ENCODE assay signal across 10 cellular contexts in genomic region chr14:31945074-31945613, GRCh38.
DNase-seq lines count a peak whose midpoint lies in the region; ATAC-seq and TF ChIP-seq lines count a peak whose summit lies in the region.
"Had no signal": no experiment of that assay in that cellular context is flagged by ENCODE, and none has a peak within 500 bp of the region (broad histone marks: within the 10 kb centered on the region; RNA-seq: fewer than 3 reads in every experiment).

No MANE protein-coding gene starts in this region.

- no peak for TF ChIP-seq CTCF in activated CD8-positive, alpha-beta T cell treated with anti-CD3 and anti-CD28 coated beads for 36 hours (IDR thresholded peaks at IDR 0.05)
- TF ChIP-seq CTCF in suprapubic skin (IDR thresholded peaks at IDR 0.05): no peak
- no peak for TF ChIP-seq CTCF in mesothelial cell of epicardium (IDR thresholded peaks at IDR 0.05; ENCODE audit: unreplicated experiment)
- no peak for TF ChIP-seq CTCF in upper lobe of left lung (IDR thresholded peaks at IDR 0.05)

- intact Hi-C loops in activated CD8-positive, alpha-beta T cell treated with anti-CD3 and anti-CD28 coated beads for 36 hours (cut with micrococcal nuclease): no loop called here

- H3K9me3 ChIP-seq in suprapubic skin: no peaks in the 10 kb centered on the region
- H3K9me3 ChIP-seq in upper lobe of left lung: no peaks in the 10 kb centered on the region

- H3K9me3 Mint-ChIP-seq in activated naive CD8-positive, alpha-beta T cell treated with anti-CD3 and anti-CD28 coated beads, Interleukin-2, amount 10 ng/mL, durations not matched to agents 7 days and 5 days: no peaks in the 10 kb centered on the region
- H3K9me3 Mint-ChIP-seq in activated naive CD8-positive, alpha-beta T cell treated with anti-CD3 and anti-CD28 coated beads for 36 hours: no peaks in the 10 kb centered on the region
- no peaks in the 10 kb centered on the region for H3K9me3 Mint-ChIP-seq in activated CD8-positive, alpha-beta T cell treated with anti-CD3 and anti-CD28 coated beads for 36 hours
- no peaks in the 10 kb centered on the region for H3K9me3 Mint-ChIP-seq in mesothelial cell of epicardium

- TF ChIP-seq EP300 in suprapubic skin (IDR thresholded peaks at IDR 0.05) (no peak), upper lobe of left lung (IDR thresholded peaks at IDR 0.05) (no peak)

- H3K4me1 ChIP-seq in suprapubic skin (peaks cover 11% of the 10 kb centered on the region), upper lobe of left lung (peaks cover 0 to 13% (median 2%) of the 10 kb centered on the region in 4 donors)

- CTCF ChIA-PET in activated CD8-positive, alpha-beta T cell treated with anti-CD3 and anti-CD28 coated beads for 36 hours (lab: Charles Lee): no interaction called here

- WGBS in suprapubic skin: 49% methylated on average over 3 of the region's 3 CpGs
- WGBS in upper lobe of left lung, 2 donors: 65 to 75% methylated on average over 3 of the region's 3 CpGs

- H3K4me3 ChIP-seq in suprapubic skin (no peak overlapping the region), upper lobe of left lung (no peak overlapping the region)
- H3K4me3 ChIP-seq: smooth muscle cell had no signal

- no peak overlapping the region for H3K4me3 Mint-ChIP-seq in activated naive CD8-positive, alpha-beta T cell treated with anti-CD3 and anti-CD28 coated beads, Interleukin-2, amount 10 ng/mL, durations not matched to agents 7 days and 5 days
- H3K4me3 Mint-ChIP-seq in activated naive CD8-positive, alpha-beta T cell treated with anti-CD3 and anti-CD28 coated beads for 36 hours: no peak overlapping the region
- H3K4me3 Mint-ChIP-seq in activated CD8-positive, alpha-beta T cell treated with anti-CD3 and anti-CD28 coated beads for 36 hours: no peak overlapping the region
- H3K4me3 Mint-ChIP-seq in mesothelial cell of epicardium: no peak overlapping the region

- TF ChIP-seq POLR2A in suprapubic skin (IDR thresholded peaks at IDR 0.05) (no peak), upper lobe of left lung (IDR thresholded peaks at IDR 0.05) (no peak)

- POLR2A ChIA-PET in activated naive CD8-positive, alpha-beta T cell treated with anti-CD3 and anti-CD28 coated beads, Interleukin-2, amount 10 ng/mL, durations not matched to agents 7 days and 5 days (lab: Charles Lee): no interaction called here
- POLR2A ChIA-PET in activated CD8-positive, alpha-beta T cell treated with anti-CD3 and anti-CD28 coated beads for 36 hours (lab: Charles Lee): no interaction called here

- no peaks in the 10 kb centered on the region for H3K27me3 ChIP-seq in suprapubic skin
- no peaks in the 10 kb centered on the region for H3K27me3 ChIP-seq in upper lobe of left lung

- peak; percentile 42 for ATAC-seq in activated naive CD8-positive, alpha-beta T cell treated with anti-CD3 and anti-CD28 coated beads, Interleukin-2, amount 10 ng/mL, durations not matched to agents 7 days and 5 days (ENCODE audit: low read depth)
- ATAC-seq in HG03280 (IDR thresholded peaks at IDR 0.05; ENCODE audit: unreplicated experiment) (peak; percentile 49), upper lobe of left lung (ENCODE audit: low FRiP score in 2 of 2) (no peak)
- peak; percentile 75 for ATAC-seq in activated CD8-positive, alpha-beta T cell treated with anti-CD3 and anti-CD28 coated beads for 36 hours

- H3K27ac Mint-ChIP-seq in activated naive CD8-positive, alpha-beta T cell treated with anti-CD3 and anti-CD28 coated beads, Interleukin-2, amount 10 ng/mL, durations not matched to agents 7 days and 5 days: peak overlapping the region; percentile 51
- no peak overlapping the region for H3K27ac Mint-ChIP-seq in activated naive CD8-positive, alpha-beta T cell treated with anti-CD3 and anti-CD28 coated beads for 36 hours
- no peak overlapping the region for H3K27ac Mint-ChIP-seq in activated CD8-positive, alpha-beta T cell treated with anti-CD3 and anti-CD28 coated beads for 36 hours
- no peak overlapping the region for H3K27ac Mint-ChIP-seq in mesothelial cell of epicardium

- no peaks in the 10 kb centered on the region for H3K27me3 Mint-ChIP-seq in activated naive CD8-positive, alpha-beta T cell treated with anti-CD3 and anti-CD28 coated beads, Interleukin-2, amount 10 ng/mL, durations not matched to agents 7 days and 5 days
- peaks cover 5% of the 10 kb centered on the region for H3K27me3 Mint-ChIP-seq in activated naive CD8-positive, alpha-beta T cell treated with anti-CD3 and anti-CD28 coated beads for 36 hours
- peaks cover 3% of the 10 kb centered on the region for H3K27me3 Mint-ChIP-seq in activated CD8-positive, alpha-beta T cell treated with anti-CD3 and anti-CD28 coated beads for 36 hours
- no peaks in the 10 kb centered on the region for H3K27me3 Mint-ChIP-seq in mesothelial cell of epicardium (ENCODE audit: low read depth)

- no peaks in the 10 kb centered on the region for H3K36me3 Mint-ChIP-seq in activated naive CD8-positive, alpha-beta T cell treated with anti-CD3 and anti-CD28 coated beads, Interleukin-2, amount 10 ng/mL, durations not matched to agents 7 days and 5 days
- H3K36me3 Mint-ChIP-seq in activated naive CD8-positive, alpha-beta T cell treated with anti-CD3 and anti-CD28 coated beads for 36 hours: no peaks in the 10 kb centered on the region
- H3K36me3 Mint-ChIP-seq in activated CD8-positive, alpha-beta T cell treated with anti-CD3 and anti-CD28 coated beads for 36 hours (ENCODE audit: low read depth): no peaks in the 10 kb centered on the region
- H3K36me3 Mint-ChIP-seq in mesothelial cell of epicardium: no peaks in the 10 kb centered on the region

- no peak for DNase-seq in activated naive CD8-positive, alpha-beta T cell treated with anti-CD3 and anti-CD28 coated beads, Interleukin-2, amount 10 ng/mL, durations not matched to agents 7 days and 5 days
- DNase-seq in activated naive CD8-positive, alpha-beta T cell treated with anti-CD3 and anti-CD28 coated beads for 36 hours: no peak
- DNase-seq in activated CD8-positive, alpha-beta T cell treated with anti-CD3 and anti-CD28 coated beads for 36 hours: no peak
- DNase-seq in suprapubic skin (ENCODE audit: low spot score in 2 of 2): no peak
- no peak for DNase-seq in mesothelial cell of epicardium (ENCODE audit: low spot score in 2 of 2, unreplicated experiment in 2 of 2)
- DNase-seq in upper lobe of left lung: no peak
- DNase-seq in activated CD8-positive, alpha-beta memory T cell treated with anti-CD3 and anti-CD28 coated beads for 24 hours: no peak
- DNase-seq: DND-41 had no signal

- H3K36me3 ChIP-seq in suprapubic skin (no peaks in the 10 kb centered on the region), upper lobe of left lung (no peaks in the 10 kb centered on the region)

- no peaks in the 10 kb centered on the region for H3K4me1 Mint-ChIP-seq in activated naive CD8-positive, alpha-beta T cell treated with anti-CD3 and anti-CD28 coated beads, Interleukin-2, amount 10 ng/mL, durations not matched to agents 7 days and 5 days
- peaks cover 4% of the 10 kb centered on the region for H3K4me1 Mint-ChIP-seq in activated naive CD8-positive, alpha-beta T cell treated with anti-CD3 and anti-CD28 coated beads for 36 hours
- H3K4me1 Mint-ChIP-seq in activated CD8-positive, alpha-beta T cell treated with anti-CD3 and anti-CD28 coated beads for 36 hours (ENCODE audit: low read depth): peaks cover 12% of the 10 kb centered on the region
- H3K4me1 Mint-ChIP-seq in mesothelial cell of epicardium: peaks cover 41% of the 10 kb centered on the region

- H3K27ac ChIP-seq in suprapubic skin (peak overlapping the region; percentile 11), upper lobe of left lung (no peak overlapping the region)

Comparison
In these comparisons a context has a peak if more than half of its experiments do, and no peak if none do; other contexts are left out.
1. ATAC-seq: peak in activated naive CD8-positive, alpha-beta T cell treated with anti-CD3 and anti-CD28 coated beads, Interleukin-2, amount 10 ng/mL, durations not matched to agents 7 days and 5 days (single experiment), HG03280 (single experiment) and activated CD8-positive, alpha-beta T cell treated with anti-CD3 and anti-CD28 coated beads for 36 hours (single experiment); none in upper lobe of left lung (0 of 2).